In the genomic region with DNA sequence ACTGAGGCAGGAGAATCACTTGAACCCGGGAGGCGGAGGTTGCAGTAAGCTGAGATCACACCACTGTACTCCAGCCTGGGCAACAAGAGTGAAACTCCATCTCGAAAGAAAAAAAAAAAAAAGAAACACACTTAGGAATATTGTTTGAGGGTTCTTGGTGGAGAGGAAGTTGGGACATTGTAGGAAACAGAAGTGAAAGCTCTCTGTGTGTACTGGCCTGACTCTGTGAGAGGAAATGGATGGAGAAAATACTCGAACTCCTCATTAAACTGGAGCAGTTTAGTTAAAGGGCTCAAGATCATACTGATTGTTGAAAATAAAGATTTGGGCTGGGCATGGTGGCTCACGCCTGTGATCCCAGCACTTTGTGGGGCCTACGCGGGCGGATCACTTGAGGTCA, we compare ENCODE assay signal across 8 cellular contexts. TPM values are rescaled to one million over a fixed set of nuclear protein-coding genes. Genes with fewer than 3 reads are reported as not detected.
DNase-seq lines count a peak whose midpoint lies in the region; ATAC-seq and TF ChIP-seq lines count a peak whose summit lies in the region.
"Not testable (repeated sequence)": the region's sequence is repeated elsewhere in the genome, so short reads cannot be mapped to it uniquely, and the experiment has no call there.

No MANE protein-coding gene starts in this region.

- not testable (repeated sequence) for TF ChIP-seq POLR2A in upper lobe of left lung (IDR thresholded peaks at IDR 0.05)

- H3K36me3 ChIP-seq in BLaER1 treated with 17β-estradiol and CSF1 and Interleukin-3, amounts not matched to agents 10 nM and 100 nM; left ventricle myocardium inferior; mucosa of descending colon (ENCODE audit: low read depth); upper lobe of left lung: not testable (repeated sequence)

- intact Hi-C loops in activated CD4-positive, alpha-beta T cell treated with anti-CD3 and anti-CD28 coated beads, Interleukin-2, amount 10 ng/mL, durations not matched to agents 24 days and 14 days (cut with micrococcal nuclease); activated T-helper 2 cell treated with anti-CD3 and anti-CD28 coated beads, Interferon-gamma antibody, Interleukin-2, Interleukin-4, amounts not matched to agents 10 μg/mL and 5 μg/mL and 100 μg/mL, durations not matched to agents 14 hours and 24 hours and 36 hours (cut with micrococcal nuclease); left ventricle myocardium inferior (cut with micrococcal nuclease); mucosa of descending colon (cut with DNase I, micrococcal nuclease): not testable (repeated sequence)

- H3K4me1 ChIP-seq in BLaER1 treated with 17β-estradiol and CSF1 and Interleukin-3, amounts not matched to agents 10 nM and 100 nM: peaks cover 14 to 38% (median 27%) of the 10 kb centered on the region in 10 experiments
- H3K4me1 ChIP-seq in left ventricle myocardium inferior: peaks cover 24% of the 10 kb centered on the region
- H3K4me1 ChIP-seq in mucosa of descending colon (ENCODE audit: low read depth); upper lobe of left lung: not testable (repeated sequence)

- H4K20me1 ChIP-seq in BLaER1 treated with 17β-estradiol and CSF1 and Interleukin-3, amounts not matched to agents 10 nM and 100 nM: not testable (repeated sequence)

- not testable (repeated sequence) for H3K4me3 ChIP-seq in BLaER1 treated with 17β-estradiol and CSF1 and Interleukin-3, amounts not matched to agents 10 nM and 100 nM; left ventricle myocardium inferior; mucosa of descending colon; upper lobe of left lung

- H3K9me3 ChIP-seq in BLaER1 treated with 17β-estradiol and CSF1 and Interleukin-3, amounts not matched to agents 10 nM and 100 nM (replicated peaks in 1 of 11); left ventricle myocardium inferior (replicated peaks); mucosa of descending colon; upper lobe of left lung: not testable (repeated sequence)

- ATAC-seq in mucosa of descending colon (peak; percentile 24), upper lobe of left lung (ENCODE audit: low FRiP score in 2 of 2) (peak in 1 of 2 donors; percentile 78)

- H3K9ac ChIP-seq in BLaER1 treated with 17β-estradiol and CSF1 and Interleukin-3, amounts not matched to agents 10 nM and 100 nM: peak overlapping the region in 3 of 11 experiments; percentile 18 to 46 (median 19); a peak in 4 of 22 replicates

- not testable (repeated sequence) for H3K9me3 Mint-ChIP-seq in activated CD4-positive, alpha-beta T cell treated with anti-CD3 and anti-CD28 coated beads, Interleukin-2, amount 10 ng/mL, durations not matched to agents 24 days and 14 days; activated T-helper 2 cell treated with anti-CD3 and anti-CD28 coated beads, Interferon-gamma antibody, Interleukin-2, Interleukin-4, amounts not matched to agents 10 μg/mL and 5 μg/mL and 100 μg/mL, durations not matched to agents 14 hours and 24 hours and 36 hours

- H3K4me3 Mint-ChIP-seq in activated CD4-positive, alpha-beta T cell treated with anti-CD3 and anti-CD28 coated beads, Interleukin-2, amount 10 ng/mL, durations not matched to agents 24 days and 14 days: peak overlapping the region; percentile 5
- H3K4me3 Mint-ChIP-seq in activated T-helper 2 cell treated with anti-CD3 and anti-CD28 coated beads, Interferon-gamma antibody, Interleukin-2, Interleukin-4, amounts not matched to agents 10 μg/mL and 5 μg/mL and 100 μg/mL, durations not matched to agents 14 hours and 24 hours and 36 hours (ENCODE audit: low read depth): not testable (repeated sequence)

- DNase-seq in MV-4-11 (lab: John Stamatoyannopoulos, UW) (peak; percentile 96), SIG-M5 (lab: John Stamatoyannopoulos, UW) (peak; percentile 60), upper lobe of left lung (peak in 1 of 2 donors; percentile 6)
- not testable (repeated sequence) for DNase-seq in activated CD4-positive, alpha-beta T cell treated with anti-CD3 and anti-CD28 coated beads, Interleukin-2, amount 10 ng/mL, durations not matched to agents 24 days and 14 days; activated T-helper 2 cell treated with anti-CD3 and anti-CD28 coated beads, Interferon-gamma antibody, Interleukin-2, Interleukin-4, amounts not matched to agents 10 μg/mL and 5 μg/mL and 100 μg/mL, durations not matched to agents 14 hours and 24 hours and 36 hours (ENCODE audit: low spot score); left ventricle myocardium inferior; mucosa of descending colon

- peaks cover 47% of the 10 kb centered on the region for H3K4me1 Mint-ChIP-seq in activated CD4-positive, alpha-beta T cell treated with anti-CD3 and anti-CD28 coated beads, Interleukin-2, amount 10 ng/mL, durations not matched to agents 24 days and 14 days
- H3K4me1 Mint-ChIP-seq in activated T-helper 2 cell treated with anti-CD3 and anti-CD28 coated beads, Interferon-gamma antibody, Interleukin-2, Interleukin-4, amounts not matched to agents 10 μg/mL and 5 μg/mL and 100 μg/mL, durations not matched to agents 14 hours and 24 hours and 36 hours (ENCODE audit: low read depth): peaks cover 55% of the 10 kb centered on the region

- peak overlapping the region; percentile 81 for H3K27ac Mint-ChIP-seq in activated CD4-positive, alpha-beta T cell treated with anti-CD3 and anti-CD28 coated beads, Interleukin-2, amount 10 ng/mL, durations not matched to agents 24 days and 14 days
- peak overlapping the region; percentile 69 for H3K27ac Mint-ChIP-seq in activated T-helper 2 cell treated with anti-CD3 and anti-CD28 coated beads, Interferon-gamma antibody, Interleukin-2, Interleukin-4, amounts not matched to agents 10 μg/mL and 5 μg/mL and 100 μg/mL, durations not matched to agents 14 hours and 24 hours and 36 hours

- TF ChIP-seq CTCF in left ventricle myocardium inferior (IDR thresholded peaks at IDR 0.05; ENCODE audit: borderline replicate concordance); mucosa of descending colon (IDR thresholded peaks at IDR 0.05); upper lobe of left lung (IDR thresholded peaks at IDR 0.05): not testable (repeated sequence)

- H3K27me3 Mint-ChIP-seq in activated CD4-positive, alpha-beta T cell treated with anti-CD3 and anti-CD28 coated beads, Interleukin-2, amount 10 ng/mL, durations not matched to agents 24 days and 14 days; activated T-helper 2 cell treated with anti-CD3 and anti-CD28 coated beads, Interferon-gamma antibody, Interleukin-2, Interleukin-4, amounts not matched to agents 10 μg/mL and 5 μg/mL and 100 μg/mL, durations not matched to agents 14 hours and 24 hours and 36 hours (ENCODE audit: low read depth): not testable (repeated sequence)

- WGBS in upper lobe of left lung, 2 donors: 71 to 72% methylated on average over 8 of the region's 8 CpGs

- TF ChIP-seq EP300 in upper lobe of left lung (IDR thresholded peaks at IDR 0.05): not testable (repeated sequence)

- H3K27me3 ChIP-seq in BLaER1 treated with 17β-estradiol and CSF1 and Interleukin-3, amounts not matched to agents 10 nM and 100 nM; left ventricle myocardium inferior (ENCODE audit: low read depth); upper lobe of left lung: not testable (repeated sequence)

- peaks cover 35% of the 10 kb centered on the region for H3K36me3 Mint-ChIP-seq in activated CD4-positive, alpha-beta T cell treated with anti-CD3 and anti-CD28 coated beads, Interleukin-2, amount 10 ng/mL, durations not matched to agents 24 days and 14 days (ENCODE audit: low read depth)
- H3K36me3 Mint-ChIP-seq in activated T-helper 2 cell treated with anti-CD3 and anti-CD28 coated beads, Interferon-gamma antibody, Interleukin-2, Interleukin-4, amounts not matched to agents 10 μg/mL and 5 μg/mL and 100 μg/mL, durations not matched to agents 14 hours and 24 hours and 36 hours (ENCODE audit: low read depth): peaks cover 74% of the 10 kb centered on the region

- peak overlapping the region; percentile 4 to 81 (median 56); a peak in 17 of 22 replicates for H3K4me2 ChIP-seq in BLaER1 treated with 17β-estradiol and CSF1 and Interleukin-3, amounts not matched to agents 10 nM and 100 nM

- peak overlapping the region in 8 of 11 experiments; percentile 45 to 73 (median 60); a peak in 15 of 22 replicates for H3K27ac ChIP-seq in BLaER1 treated with 17β-estradiol and CSF1 and Interleukin-3, amounts not matched to agents 10 nM and 100 nM
- H3K27ac ChIP-seq in left ventricle myocardium inferior (replicated peaks): peak overlapping the region; percentile 19
- peak overlapping the region; percentile 11 to 61 (median 36) for H3K27ac ChIP-seq in upper lobe of left lung

RNA-seq across cellular contexts. Expression of a gene that starts 35.6 kb away (rescaled TPM):
- total RNA-seq in activated CD4-positive, alpha-beta T cell treated with anti-CD3 and anti-CD28 coated beads, Interleukin-2, amount 10 ng/mL, durations not matched to agents 24 days and 14 days: 117 TPM in 2 replicates
- 159 and 166 TPM in 2 replicates for total RNA-seq in activated T-helper 2 cell treated with anti-CD3 and anti-CD28 coated beads, Interferon-gamma antibody, Interleukin-2, Interleukin-4, amounts not matched to agents 10 μg/mL and 5 μg/mL and 100 μg/mL, durations not matched to agents 14 hours and 24 hours and 36 hours
- total RNA-seq in left ventricle myocardium inferior (31.8 TPM), mucosa of descending colon (1 to 10 TPM; 3.2 to 4.4 (median 4.1) TPM), upper lobe of left lung (100 to 1,000 TPM in 1 of 6 donors, 10 to 100 TPM in 2, 1 to 10 TPM in 3; 5.8 to 132 (median 10.1) TPM)
